In the genomic region with DNA sequence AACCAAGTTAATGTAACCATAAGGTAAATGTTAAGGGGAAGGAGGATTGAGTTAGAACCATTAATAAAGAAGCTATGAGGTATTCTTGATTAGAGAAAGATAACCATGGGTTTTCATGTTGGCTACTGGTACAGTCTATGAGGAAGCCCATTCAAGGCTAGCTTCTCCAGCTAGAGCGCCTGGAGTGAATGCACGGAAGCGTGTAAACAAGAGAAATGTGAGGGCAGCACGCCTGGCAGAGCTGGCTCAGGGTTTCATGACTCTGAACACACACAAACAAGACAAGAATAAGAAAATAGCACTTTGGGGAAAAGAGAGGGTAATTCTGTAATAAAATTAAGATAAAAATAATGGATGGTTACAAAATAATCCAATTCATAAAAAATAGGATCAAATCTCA, we compare ENCODE assay signal across 21 cellular contexts.
"Had no signal": no experiment of that assay in that cellular context is flagged by ENCODE, and none has a peak within 500 bp of the region (broad histone marks: within the 10 kb centered on the region; RNA-seq: fewer than 3 reads in every experiment).

No MANE protein-coding gene starts in this region.

- DNase-seq: activated CD4-positive, alpha-beta T cell treated with anti-CD3 and anti-CD28 coated beads for 48 hours; activated CD4-positive, alpha-beta T cell treated with anti-CD3 and anti-CD28 coated beads, Interleukin-2, amount 50 U/mL, for 48 hours; activated CD8-positive, alpha-beta memory T cell treated with anti-CD3 and anti-CD28 coated beads for 24 hours; activated effector memory CD4-positive, alpha-beta T cell treated with Interleukin-2 at 50 U/mL for 16 hours; activated naive CD4-positive, alpha-beta T cell treated with Interleukin-2 at 50 U/mL for 16 hours; anterior cingulate cortex; colonic mucosa; effector CD8-positive, alpha-beta T cell; esophagus squamous epithelium; foreskin melanocyte; glutamatergic neuron; islet precursor cell; midbrain; naive thymus-derived CD4-positive, alpha-beta T cell; nucleus accumbens; psoas muscle; stimulated activated CD4-positive, alpha-beta T cell treated with anti-CD3 and anti-CD28 coated beads, Interleukin-15, amount 100 ng/mL, for 24 hours; stimulated activated CD4-positive, alpha-beta T cell treated with anti-CD3 and anti-CD28 coated beads, Interleukin-2, amount 100 ng/mL, for 24 hours; stimulated activated naive CD4-positive, alpha-beta T cell; T-helper 9 cell; WERI-Rb-1 had no signal
